14 cellular contexts compared by ENCODE assay signal in genomic region chr11:62400281-62400680, GRCh38. TPM values are rescaled to one million over a fixed set of nuclear protein-coding genes. Genes with fewer than 3 reads are reported as not detected.
A peak's percentile ranks its signal among the peaks of the same experiment; 100 is the strongest.
DNase-seq lines count a peak whose midpoint lies in the region; ATAC-seq and TF ChIP-seq lines count a peak whose summit lies in the region.
"Had no signal": no experiment of that assay in that cellular context is flagged by ENCODE, and none has a peak within 500 bp of the region (broad histone marks: within the 10 kb centered on the region; RNA-seq: fewer than 3 reads in every experiment).

No MANE protein-coding gene starts in this region.

- intact Hi-C loops in body of pancreas (cut with DNase I): no loop called here

- H2AFZ ChIP-seq in SK-N-SH (ENCODE audit: low read depth): no peak overlapping the region

- CTCF ChIA-PET in SK-N-SH (lab: Yijun Ruan, JAX): interaction anchor here (0.9 to 5.5 kb wide), 8 partner anchors 9 to 167 kb away, joined by 3 to 60 read pairs (median 4); no protein-coding TSS in a partner anchor

- no peak for TF ChIP-seq POLR2A in body of pancreas (IDR thresholded peaks at IDR 0.05)

- H3K36me3 ChIP-seq in SK-N-SH (replicated peaks in 1 of 2; ENCODE audit: control insufficient read depth in 1 of 2, insufficient read depth in 2 of 2, low read length in 1 of 2): no peaks in the 10 kb centered on the region
- H3K36me3 ChIP-seq in body of pancreas (replicated peaks in 1 of 2; ENCODE audit: insufficient read depth in 1 of 2, low read depth in 2 of 2): no peaks in the 10 kb centered on the region
- H3K36me3 ChIP-seq: SJSA1 had no signal

- peak overlapping the region; percentile 73; the same call in 1 of the 2 replicates for H3K4me2 ChIP-seq in SK-N-SH

- peaks cover 0 to 2% (median 0%) of the 10 kb centered on the region in 3 donors for H3K36me3 Mint-ChIP-seq in naive thymus-derived CD8-positive, alpha-beta T cell

- no peak overlapping the region for H3K9ac ChIP-seq in SK-N-SH

- H3K27ac Mint-ChIP-seq in naive thymus-derived CD8-positive, alpha-beta T cell: peak overlapping the region in 9 of 10 donors; percentile 59 to 97 (median 85)

- TF ChIP-seq RAD21 in SK-N-SH (IDR thresholded peaks at IDR 0.05; ENCODE audit: low read length): no peak

- ATAC-seq in naive thymus-derived CD8-positive, alpha-beta T cell: no peak
- ATAC-seq in body of pancreas: no peak
- ATAC-seq: activated CD8-positive, alpha-beta T cell treated with anti-CD3 and anti-CD28 coated beads, Interleukin-2, amount 10 ng/mL, durations not matched to agents 7 days and 5 days had no signal

- H3K27me3 Mint-ChIP-seq in naive thymus-derived CD8-positive, alpha-beta T cell: no peaks in the 10 kb centered on the region

- H3K27me3 ChIP-seq in SK-N-SH (ENCODE audit: insufficient read depth): no peaks in the 10 kb centered on the region
- no peaks in the 10 kb centered on the region for H3K27me3 ChIP-seq in body of pancreas
- H3K27me3 ChIP-seq: SJSA1 had no signal

- H3K4me3 Mint-ChIP-seq in naive thymus-derived CD8-positive, alpha-beta T cell: peak overlapping the region in 5 of 10 donors; percentile 7 to 83 (median 76)
- H3K4me3 Mint-ChIP-seq: activated CD8-positive, alpha-beta T cell treated with anti-CD3 and anti-CD28 coated beads, Interleukin-2, amount 10 ng/mL, durations not matched to agents 7 days and 5 days had no signal

- peaks cover 35 to 68% (median 59%) of the 10 kb centered on the region in 4 donors for H3K4me1 Mint-ChIP-seq in naive thymus-derived CD8-positive, alpha-beta T cell

- TF ChIP-seq CTCF in SK-N-SH (IDR thresholded peaks at IDR 0.05) (no peak), body of pancreas (IDR thresholded peaks at IDR 0.05) (no peak)

- H3K9me3 Mint-ChIP-seq in naive thymus-derived CD8-positive, alpha-beta T cell: no peaks in the 10 kb centered on the region

- H3K4me3 ChIP-seq in SK-N-SH (ENCODE audit: low read depth in 2 of 2, low read length in 1 of 2) (no peak overlapping the region), body of pancreas (no peak overlapping the region)
- H3K4me3 ChIP-seq: lung, SJSA1 had no signal

- WGBS in SK-N-SH (ENCODE audit: low lambda C conversion rate): 70% methylated on average over 6 of the region's 6 CpGs
- WGBS in body of pancreas, 2 donors: 63 to 68% methylated on average over 6 of the region's 6 CpGs

- POLR2A ChIA-PET in SK-N-SH (lab: Yijun Ruan, JAX): interaction anchor here (0.7 to 2.4 kb wide), 9 partner anchors 28 to 441 kb away, joined by 3 to 7 read pairs (median 4); partner anchors contain the start of genes C11orf98, CSKMT and TUT1
- POLR2A ChIA-PET in naive thymus-derived CD8-positive, alpha-beta T cell (lab: Charles Lee): interaction anchor here (0.5 to 1.4 kb wide), 7 partner anchors 19 to 441 kb away, joined by 3 to 6 read pairs (median 3); partner anchors contain the start of gene TUT1

- H3K9me3 ChIP-seq in SK-N-SH: no peaks in the 10 kb centered on the region
- H3K9me3 ChIP-seq in body of pancreas: no peaks in the 10 kb centered on the region
- H3K9me3 ChIP-seq: SJSA1 had no signal

- no peaks in the 10 kb centered on the region for H3K79me2 ChIP-seq in SK-N-SH (ENCODE audit: insufficient read depth)

- H3K4me1 ChIP-seq in SK-N-SH (ENCODE audit: control insufficient read depth in 1 of 2, insufficient read depth in 2 of 2, low read depth in 1 of 2, low read length in 1 of 2): peaks cover 29 to 55% of the 10 kb centered on the region in 2 experiments; a peak in 3 of 4 replicates
- peaks cover 13% of the 10 kb centered on the region for H3K4me1 ChIP-seq in body of pancreas

- H3K27ac ChIP-seq in SK-N-SH (ENCODE audit: low read depth in 2 of 2, low read length in 1 of 2) (peak overlapping the region; percentile 34 to 76; a peak in 3 of 4 replicates), cingulate gyrus (ENCODE audit: low read depth, low read length) (peak overlapping the region; percentile 79), temporal lobe (ENCODE audit: low read depth, low read length) (peak overlapping the region; percentile 80), body of pancreas (peak overlapping the region in 1 of 4 donors; percentile 12)
- H3K27ac ChIP-seq: SJSA1 had no signal

- peaks cover 7% of the 10 kb centered on the region for H3F3A ChIP-seq in SK-N-SH (replicated peaks; ENCODE audit: insufficient read depth)

- H4K20me1 ChIP-seq in SK-N-SH (ENCODE audit: insufficient read depth): no peaks in the 10 kb centered on the region

- TF ChIP-seq EP300 in SK-N-SH (IDR thresholded peaks at IDR 0.05; ENCODE audit: borderline replicate concordance in 1 of 2, low read depth in 1 of 2, low read length in 1 of 2): no peak

- DNase-seq in SK-N-SH (no peak), RKO (ENCODE audit: low spot score) (no peak), putamen (ENCODE audit: low spot score) (no peak), NCI-H146 (lab: John Stamatoyannopoulos, UW) (no peak), body of pancreas (no peak)
- DNase-seq in naive thymus-derived CD8-positive, alpha-beta T cell: no peak
- DNase-seq: activated CD8-positive, alpha-beta T cell treated with anti-CD3 and anti-CD28 coated beads, Interleukin-2, amount 10 ng/mL, durations not matched to agents 7 days and 5 days had no signal

- no peaks in the 10 kb centered on the region for H3K9me2 ChIP-seq in SK-N-SH

TF ChIP-seq in SK-N-SH, 30 proteins besides CTCF, POLR2A, EP300 and RAD21 (continues in another document):
- no peak for TF ChIP-seq GABPA (IDR thresholded peaks at IDR 0.05; ENCODE audit: low read depth)
- TF ChIP-seq MXI1 (IDR thresholded peaks at IDR 0.05; ENCODE audit: low read depth, low read length): no peak
- no peak for TF ChIP-seq FOXJ3 (CRISPR knock-in tag; IDR thresholded peaks at IDR 0.05)
- no peak for TF ChIP-seq TEAD4 (IDR thresholded peaks at IDR 0.05; ENCODE audit: borderline replicate concordance, insufficient read depth)
- TF ChIP-seq TAF1 (IDR thresholded peaks at IDR 0.05; ENCODE audit: borderline replicate concordance, low read depth, low read length): no peak
- no peak for TF ChIP-seq NRF1 (IDR thresholded peaks at IDR 0.05; ENCODE audit: low read depth, low read length)
- TF ChIP-seq SMC3 (IDR thresholded peaks at IDR 0.05; ENCODE audit: low read depth, low read length): no peak
- no peak for TF ChIP-seq ZBTB33 (IDR thresholded peaks at IDR 0.05; ENCODE audit: borderline replicate concordance, low read depth)
- no peak for TF ChIP-seq FOXM1 (IDR thresholded peaks at IDR 0.05; ENCODE audit: low read depth)
- no peak for TF ChIP-seq FOSL2 (IDR thresholded peaks at IDR 0.05; ENCODE audit: borderline replicate concordance, low read depth)
- TF ChIP-seq PBX3 (IDR thresholded peaks at IDR 0.05): no peak
- TF ChIP-seq ELF1 (IDR thresholded peaks at IDR 0.05): no peak
- TF ChIP-seq TCF12 (IDR thresholded peaks at IDR 0.05): no peak
- no peak for TF ChIP-seq IRF3 (IDR thresholded peaks at IDR 0.05; ENCODE audit: low read depth, low read length)
- no peak for TF ChIP-seq RXRA (IDR thresholded peaks at IDR 0.05; ENCODE audit: borderline replicate concordance, low read depth)

RNA-seq across cellular contexts. Expression of gene SCGB1A1, which starts 18.6 kb away (rescaled TPM):
- not detected in 2 replicates for polyA plus RNA-seq in SK-N-SH (2012; rRNA removed)
- not detected in 2 replicates for polyA plus RNA-seq in SK-N-SH (2012; cell fraction: cytosol; rRNA removed)
- polyA plus RNA-seq in SK-N-SH (2012; cell fraction: nucleus; rRNA removed): not detected in 2 replicates
- total RNA-seq in naive thymus-derived CD8-positive, alpha-beta T cell: not detected
- not detected for polyA plus RNA-seq in naive thymus-derived CD8-positive, alpha-beta T cell
- total RNA-seq in temporal lobe: not detected
- not detected for total RNA-seq in body of pancreas
- total RNA-seq: activated CD8-positive, alpha-beta T cell treated with anti-CD3 and anti-CD28 coated beads, Interleukin-2, amount 10 ng/mL, durations not matched to agents 7 days and 5 days; cerebellum; Daoy; epithelial cell of proximal tubule; SJSA1 had no signal
